11 cellular contexts compared by ENCODE assay signal in the genomic region with DNA sequence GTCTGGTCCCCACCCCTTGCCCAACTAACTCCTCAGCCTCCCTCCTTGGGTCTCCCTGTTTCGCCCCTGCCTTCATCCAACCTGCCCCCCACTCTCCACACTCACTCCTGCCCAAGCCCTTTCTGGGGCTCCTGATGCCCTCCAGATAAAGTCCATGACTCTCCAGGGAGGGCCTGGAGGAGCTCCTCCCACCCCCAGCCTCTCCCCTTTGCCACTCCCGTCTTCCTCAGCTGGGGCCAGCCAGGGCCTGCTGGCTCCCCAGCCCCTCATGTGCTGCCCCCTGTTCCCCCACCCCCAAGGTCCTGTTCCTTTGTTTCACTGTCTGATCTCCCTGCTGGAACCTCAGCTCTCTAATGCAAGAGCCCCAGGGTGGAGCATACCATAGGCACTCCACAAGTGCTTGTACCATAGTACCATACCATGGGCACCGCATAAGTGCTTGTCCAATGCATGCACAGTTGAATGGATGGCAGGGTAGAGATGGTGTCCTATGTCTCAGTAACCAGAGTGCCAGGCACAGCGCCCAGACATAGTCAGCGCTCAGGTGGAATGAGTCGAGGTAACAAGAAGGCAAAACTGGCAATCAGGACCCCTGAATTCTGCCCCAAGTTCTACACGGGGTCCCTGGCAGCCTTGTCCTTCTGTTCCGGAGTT. TPM values are rescaled to one million over a fixed set of nuclear protein-coding genes. Genes with fewer than 3 reads are reported as not detected.
DNase-seq lines count a peak whose midpoint lies in the region; ATAC-seq and TF ChIP-seq lines count a peak whose summit lies in the region.
"Had no signal": no experiment of that assay in that cellular context is flagged by ENCODE, and none has a peak within 500 bp of the region (broad histone marks: within the 10 kb centered on the region; RNA-seq: fewer than 3 reads in every experiment).

No MANE protein-coding gene starts in this region.

- H3K36me3 Mint-ChIP-seq in activated CD8-positive, alpha-beta memory T cell treated with anti-CD3 and anti-CD28 coated beads, Interleukin-2, amount 10 ng/mL, durations not matched to agents 7 days and 5 days: no peaks in the 10 kb centered on the region
- no peaks in the 10 kb centered on the region for H3K36me3 Mint-ChIP-seq in brain
- H3K36me3 Mint-ChIP-seq in memory B cell: no peaks in the 10 kb centered on the region
- H3K36me3 Mint-ChIP-seq in type B pancreatic cell: peaks cover 3% of the 10 kb centered on the region

- ATAC-seq in activated CD8-positive, alpha-beta memory T cell treated with anti-CD3 and anti-CD28 coated beads, Interleukin-2, amount 10 ng/mL, durations not matched to agents 7 days and 5 days: no peak
- no peak for ATAC-seq in memory B cell (ENCODE audit: low read depth)
- ATAC-seq: activated T-cell treated with anti-CD3 and anti-CD28 coated beads, Interleukin-2, amount 50 U/mL, for 72 hours had no signal

- peaks cover 9% of the 10 kb centered on the region for H3K27me3 Mint-ChIP-seq in activated CD8-positive, alpha-beta memory T cell treated with anti-CD3 and anti-CD28 coated beads, Interleukin-2, amount 10 ng/mL, durations not matched to agents 7 days and 5 days
- peaks cover 4% of the 10 kb centered on the region for H3K27me3 Mint-ChIP-seq in brain
- peaks cover 2% of the 10 kb centered on the region for H3K27me3 Mint-ChIP-seq in memory B cell
- no peaks in the 10 kb centered on the region for H3K27me3 Mint-ChIP-seq in type B pancreatic cell

- CTCF ChIA-PET in activated CD8-positive, alpha-beta memory T cell treated with anti-CD3 and anti-CD28 coated beads, Interleukin-2, amount 10 ng/mL, durations not matched to agents 7 days and 5 days (lab: Charles Lee): interaction anchor here (1.0 to 11.4 kb wide), 5 partner anchors 15 to 354 kb away, joined by 3 to 583 read pairs (median 9); a partner anchor contains a TSS

- H3K4me1 Mint-ChIP-seq in activated CD8-positive, alpha-beta memory T cell treated with anti-CD3 and anti-CD28 coated beads, Interleukin-2, amount 10 ng/mL, durations not matched to agents 7 days and 5 days: peaks cover 10% of the 10 kb centered on the region
- H3K4me1 Mint-ChIP-seq in brain (peaks cover 55% of the 10 kb centered on the region), memory B cell (peaks cover 3% of the 10 kb centered on the region), type B pancreatic cell (ENCODE audit: unreplicated experiment) (peaks cover 23% of the 10 kb centered on the region)

- no peaks in the 10 kb centered on the region for H3K9me3 Mint-ChIP-seq in activated CD8-positive, alpha-beta memory T cell treated with anti-CD3 and anti-CD28 coated beads, Interleukin-2, amount 10 ng/mL, durations not matched to agents 7 days and 5 days (ENCODE audit: low read depth)
- H3K9me3 Mint-ChIP-seq in brain (peaks cover 0 to 7% (median 3%) of the 10 kb centered on the region in 5 experiments), memory B cell (no peaks in the 10 kb centered on the region), type B pancreatic cell (no peaks in the 10 kb centered on the region)
- H3K9me3 Mint-ChIP-seq: activated T-cell treated with anti-CD3 and anti-CD28 coated beads, Interleukin-2, amount 50 U/mL, for 72 hours had no signal

- peak overlapping the region; percentile 16 for H3K4me3 Mint-ChIP-seq in activated CD8-positive, alpha-beta memory T cell treated with anti-CD3 and anti-CD28 coated beads, Interleukin-2, amount 10 ng/mL, durations not matched to agents 7 days and 5 days
- peak overlapping the region; percentile 73 to 88 (median 81) for H3K4me3 Mint-ChIP-seq in brain
- peak overlapping the region; percentile 8 for H3K4me3 Mint-ChIP-seq in memory B cell
- peak overlapping the region; percentile 79 for H3K4me3 Mint-ChIP-seq in type B pancreatic cell

- DNase-seq in activated CD8-positive, alpha-beta memory T cell treated with anti-CD3 and anti-CD28 coated beads, Interleukin-2, amount 10 ng/mL, durations not matched to agents 7 days and 5 days: no peak
- no peak for DNase-seq in activated CD8-positive, alpha-beta memory T cell treated with anti-CD3 and anti-CD28 coated beads, Interleukin-2, amount 50 U/mL, for 48 hours
- DNase-seq in memory B cell (ENCODE audit: low spot score in 2 of 2) (no peak), type B pancreatic cell (ENCODE audit: extremely low spot score, unreplicated experiment) (no peak), NCI-H526 treated with DMSO at 0.1 percent for 48 hours (lab: John Stamatoyannopoulos, UW) (no peak), NCI-H1092 treated with DMSO at 0.1 percent for 48 hours (lab: John Stamatoyannopoulos, UW) (no peak)
- DNase-seq in stimulated activated CD4-positive, alpha-beta T cell treated with anti-CD3 and anti-CD28 coated beads, Interleukin-2, amount 100 ng/mL, for 48 hours: no peak
- DNase-seq: activated T-cell treated with anti-CD3 and anti-CD28 coated beads, Interleukin-2, amount 50 U/mL, for 72 hours; NCI-H1436; SJCRH30 had no signal

- H3K27ac Mint-ChIP-seq in activated CD8-positive, alpha-beta memory T cell treated with anti-CD3 and anti-CD28 coated beads, Interleukin-2, amount 10 ng/mL, durations not matched to agents 7 days and 5 days: no peak overlapping the region
- H3K27ac Mint-ChIP-seq in brain (peak overlapping the region in 4 of 5 experiments; percentile 23 to 82 (median 45)), memory B cell (no peak overlapping the region), type B pancreatic cell (peak overlapping the region; percentile 74)
- H3K27ac Mint-ChIP-seq: activated T-cell treated with anti-CD3 and anti-CD28 coated beads, Interleukin-2, amount 50 U/mL, for 72 hours had no signal

- TF ChIP-seq CTCF in brain (conservative IDR thresholded peaks at IDR 0.05) (no peak), type B pancreatic cell (conservative IDR thresholded peaks at IDR 0.05) (no peak)

RNA-seq across cellular contexts. Expression of a gene that starts 1.5 kb away (rescaled TPM):
- 1 to 10 TPM; 2.6 to 5.2 TPM for total RNA-seq in activated CD8-positive, alpha-beta memory T cell treated with anti-CD3 and anti-CD28 coated beads, Interleukin-2, amount 10 ng/mL, durations not matched to agents 7 days and 5 days
- polyA plus RNA-seq in brain (ENCODE audit: insufficient read depth, low read depth, low replicate concordance): 35.8 TPM
- total RNA-seq in type B pancreatic cell (ENCODE audit: low replicate concordance): 45.8 and 56.1 TPM in 2 replicates

RNA-seq across cellular contexts. Expression of a gene that starts 4.7 kb away (rescaled TPM):
- 10 to 100 TPM; 14.9 to 20.6 TPM for total RNA-seq in activated CD8-positive, alpha-beta memory T cell treated with anti-CD3 and anti-CD28 coated beads, Interleukin-2, amount 10 ng/mL, durations not matched to agents 7 days and 5 days
- 7.6 TPM for polyA plus RNA-seq in brain (ENCODE audit: insufficient read depth, low read depth, low replicate concordance)
- 9.8 and 11.5 TPM in 2 replicates for total RNA-seq in type B pancreatic cell (ENCODE audit: low replicate concordance)

RNA-seq across cellular contexts. Expression of a gene that starts 17.5 kb away (rescaled TPM):
- 10 to 100 TPM; 40.2 to 42.4 TPM for total RNA-seq in activated CD8-positive, alpha-beta memory T cell treated with anti-CD3 and anti-CD28 coated beads, Interleukin-2, amount 10 ng/mL, durations not matched to agents 7 days and 5 days
- polyA plus RNA-seq in brain (ENCODE audit: insufficient read depth, low read depth, low replicate concordance): 10.8 TPM
- total RNA-seq in type B pancreatic cell (ENCODE audit: low replicate concordance): 27.5 and 34.5 TPM in 2 replicates

RNA-seq across cellular contexts. Expression of a gene that starts 30.9 kb away (rescaled TPM):
- total RNA-seq in activated CD8-positive, alpha-beta memory T cell treated with anti-CD3 and anti-CD28 coated beads, Interleukin-2, amount 10 ng/mL, durations not matched to agents 7 days and 5 days: 1 to 10 TPM; 6.9 to 7.5 TPM
- 17.2 TPM for polyA plus RNA-seq in brain (ENCODE audit: insufficient read depth, low read depth, low replicate concordance)
- 5.3 and 11.5 TPM in 2 replicates for total RNA-seq in type B pancreatic cell (ENCODE audit: low replicate concordance)

Comparison
In these comparisons a context has a peak if more than half of its experiments do, and no peak if none do; other contexts are left out.
1. H3K27ac Mint-ChIP-seq: peak in brain (4 of 5) and type B pancreatic cell (single experiment); none in activated CD8-positive, alpha-beta memory T cell treated with anti-CD3 and anti-CD28 coated beads, Interleukin-2, amount 10 ng/mL, durations not matched to agents 7 days and 5 days (single experiment) and memory B cell (single experiment).
2. H3K4me3 Mint-ChIP-seq: peak in every context shown above with its lines; median percentile 81 in brain; 79 in type B pancreatic cell; 16 in activated CD8-positive, alpha-beta memory T cell treated with anti-CD3 and anti-CD28 coated beads, Interleukin-2, amount 10 ng/mL, durations not matched to agents 7 days and 5 days; 8 in memory B cell.